ENCODE assay signal across 8 cellular contexts in genomic region chr16:56189990-56190902, GRCh38. TPM values are rescaled to one million over a fixed set of nuclear protein-coding genes. Genes with fewer than 3 reads are reported as not detected.
DNase-seq lines count a peak whose midpoint lies in the region; ATAC-seq and TF ChIP-seq lines count a peak whose summit lies in the region.

No MANE protein-coding gene starts in this region.

- peaks cover 0 to 48% (median 14%) of the 10 kb centered on the region in 12 donors for H3K4me1 ChIP-seq in heart left ventricle

- H3K4me3 Mint-ChIP-seq in activated B cell treated with CpG ODN at 0.5 μM for 24 hours: peak overlapping the region; percentile 77

- CTCF ChIA-PET in activated B cell treated with CpG ODN at 0.5 μM for 24 hours (lab: Charles Lee): no interaction called here

- peak overlapping the region; percentile 85 to 95 (median 91) for H3K27ac ChIP-seq in heart left ventricle

- H3K4me3 ChIP-seq in heart left ventricle: peak overlapping the region; percentile 42 to 91 (median 68)
- peak overlapping the region; percentile 37 for H3K4me3 ChIP-seq in retinal pigment epithelial cell (ENCODE audit: low read length)

- peaks cover 37% of the 10 kb centered on the region for H3K27me3 Mint-ChIP-seq in activated B cell treated with CpG ODN at 0.5 μM for 24 hours

- H3K9me3 ChIP-seq in heart left ventricle: no peaks in the 10 kb centered on the region

- no peak overlapping the region for H3K27ac Mint-ChIP-seq in activated B cell treated with CpG ODN at 0.5 μM for 24 hours

- no peaks in the 10 kb centered on the region for H3K9me3 Mint-ChIP-seq in activated B cell treated with CpG ODN at 0.5 μM for 24 hours

- POLR2A ChIA-PET in activated B cell treated with CpG ODN at 0.5 μM for 24 hours (lab: Charles Lee): interaction anchor here (1.0 to 1.2 kb wide), 2 partner anchors 9 to 15 kb away, joined by 3 to 4 read pairs; no protein-coding TSS in a partner anchor

- DNase-seq in ELF-1 (ENCODE audit: low read depth, low spot score): peak; percentile 65
- no peak for DNase-seq in activated B cell treated with CpG ODN at 0.5 μM for 24 hours
- DNase-seq in heart left ventricle: peak in 2 of 5 donors; percentile 34 to 70
- DNase-seq in retinal pigment epithelial cell (ENCODE audit: low read depth): no peak
- DNase-seq in mucosa of gallbladder (ENCODE audit: low spot score): no peak
- no peak for DNase-seq in CD1c-positive myeloid dendritic cell (ENCODE audit: extremely low spot score)
- DNase-seq in erythroblast (lab: John Stamatoyannopoulos, UW): no peak

- no peak for ATAC-seq in activated B cell treated with CpG ODN at 0.5 μM for 24 hours (ENCODE audit: low read depth)
- ATAC-seq in heart left ventricle: peak in 1 of 4 donors; percentile 5
- ATAC-seq in GM19351 (IDR thresholded peaks at IDR 0.05; ENCODE audit: unreplicated experiment): no peak

- 6 to 13% (median 7%) methylated on average over 28 to 35 of the region's 35 CpGs for WGBS in heart left ventricle, 4 donors

- TF ChIP-seq POLR2A in heart left ventricle (IDR thresholded peaks at IDR 0.05) (no peak), erythroblast (IDR thresholded peaks at IDR 0.05; ENCODE audit: low read length) (no peak)

- no peaks in the 10 kb centered on the region for H3K36me3 Mint-ChIP-seq in activated B cell treated with CpG ODN at 0.5 μM for 24 hours (ENCODE audit: low read depth)

- no peaks in the 10 kb centered on the region for H3K36me3 ChIP-seq in heart left ventricle

- peaks cover 31% of the 10 kb centered on the region for H3K4me1 Mint-ChIP-seq in activated B cell treated with CpG ODN at 0.5 μM for 24 hours

- H3K27me3 ChIP-seq in heart left ventricle: peaks cover 0 to 63% (median 0%) of the 10 kb centered on the region in 9 donors

- intact Hi-C loops in activated B cell treated with CpG ODN at 0.5 μM for 24 hours (cut with micrococcal nuclease): loop anchor here (1.0 to 10.0 kb wide), 5 partner anchors 9 to 1792 kb away; partner anchors contain the start of gene AMFR
- intact Hi-C loops in heart left ventricle (cut with DNase I): loop anchor here in 8 of 10 donors (2.0 to 10.0 kb wide), 12 partner anchors 65 to 245 kb away; no protein-coding TSS in a partner anchor

- TF ChIP-seq CTCF in activated B cell treated with CpG ODN at 0.5 μM for 24 hours (IDR thresholded peaks at IDR 0.05): no peak
- TF ChIP-seq CTCF in heart left ventricle (IDR thresholded peaks at IDR 0.05): no peak
- TF ChIP-seq CTCF in retinal pigment epithelial cell (conservative IDR thresholded peaks at IDR 0.05; ENCODE audit: low read depth, low read length): no peak

RNA-seq across cellular contexts. Expression of gene GNAO1, which starts 1.0 kb away (rescaled TPM):
- 0.53 and 0.78 TPM in 2 replicates for total RNA-seq in activated B cell treated with CpG ODN at 0.5 μM for 24 hours
- 10 to 100 TPM in 6 of 9 donors, 1 to 10 TPM in 3; 8.1 to 26.8 (median 13.4) TPM for total RNA-seq in heart left ventricle
- 1 to 10 TPM; 1.4 to 9.1 TPM for polyA plus RNA-seq in heart left ventricle
- total RNA-seq in mucosa of gallbladder: 12.7 TPM
